In genomic region chr1:69932760-69933159, GRCh38 we compare ENCODE assay signal across 18 cellular contexts.
"Had no signal": no experiment of that assay in that cellular context is flagged by ENCODE, and none has a peak within 500 bp of the region (broad histone marks: within the 10 kb centered on the region; RNA-seq: fewer than 3 reads in every experiment).

No MANE protein-coding gene starts in this region.

- DNase-seq: KBM-7, MV-4-11, NCI-H1048, NCI-H1105, NCI-H1417 treated with DMSO at 0.1 percent for 48 hours, NCI-H146, NCI-H1694 treated with DMSO at 0.1 percent for 48 hours, NCI-H1930, NCI-H2081, NCI-H2107, NCI-H2227 treated with DMSO at 0.1 percent for 48 hours, NCI-H524, NCI-H526 treated with DMSO at 0.1 percent for 48 hours, NCI-H748 treated with DMSO at 0.1 percent for 48 hours, Right ventricle myocardium superior, RPMI8226, SK-N-SH had no signal

- H3K36me3 Mint-ChIP-seq: IgD-negative memory B cell had no signal

- H3K27me3 Mint-ChIP-seq: IgD-negative memory B cell had no signal

- H3K4me1 Mint-ChIP-seq: IgD-negative memory B cell had no signal

- H3K4me3 Mint-ChIP-seq: IgD-negative memory B cell had no signal

- H3K27ac Mint-ChIP-seq: IgD-negative memory B cell had no signal
